In genomic region chr2:226168496-226169160, GRCh38 we compare ENCODE assay signal across 21 cellular contexts.
DNase-seq lines count a peak whose midpoint lies in the region; ATAC-seq, FAIRE-seq and TF ChIP-seq lines count a peak whose summit lies in the region.
"Had no signal": no experiment of that assay in that cellular context is flagged by ENCODE, and none has a peak within 500 bp of the region (broad histone marks: within the 10 kb centered on the region; RNA-seq: fewer than 3 reads in every experiment).

No MANE protein-coding gene starts in this region.

- H3K36me3 Mint-ChIP-seq in T-helper 2 cell treated with Interferon-gamma antibody and Interleukin-4, amounts not matched to agents 5 μg/mL and 100 μg/mL, for 36 hours (ENCODE audit: low read depth) = no peaks in the 10 kb centered on the region
- H3K36me3 Mint-ChIP-seq: CD4-positive, alpha-beta memory T cell had no signal

- H3K27me3 ChIP-seq in HepG2 (ENCODE audit: control insufficient read depth in 1 of 2, insufficient read depth in 2 of 2, low read length in 2 of 2) (no peaks in the 10 kb centered on the region), mesendoderm (ENCODE audit: insufficient read depth, low read length, poor library complexity) (no peaks in the 10 kb centered on the region), A673 (replicated peaks; ENCODE audit: insufficient read depth, low read depth, low read length, poor library complexity) (no peaks in the 10 kb centered on the region)

- peak overlapping the region; percentile 37 for H3K4me2 ChIP-seq in HepG2 (ENCODE audit: low read depth, low read length)
- no peak overlapping the region for H3K4me2 ChIP-seq in mesendoderm (ENCODE audit: low read length)
- H3K4me2 ChIP-seq: A549 had no signal

- POLR2A ChIA-PET in HepG2 (lab: Yijun Ruan, JAX) = interaction anchor here (1.1 kb wide), 1 partner anchor 9 kb away, joined by 5 read pairs; no protein-coding TSS in a partner anchor
- POLR2A ChIA-PET in A673 (lab: Charles Lee; ENCODE audit: low non-redundant PET) = no interaction called here

- H2AK5ac ChIP-seq in mesendoderm (ENCODE audit: low read length) = no peak overlapping the region

- no peak for TF ChIP-seq POLR2A in HepG2 (IDR thresholded peaks at IDR 0.05; ENCODE audit: insufficient read depth in 1 of 2, low read depth in 2 of 2, low read length in 2 of 2)

- no peak overlapping the region for H2BK5ac ChIP-seq in mesendoderm (ENCODE audit: low read length)

- no peaks in the 10 kb centered on the region for H3K36me3 ChIP-seq in HepG2 (replicated peaks in 1 of 2; ENCODE audit: control insufficient read depth in 1 of 2, insufficient read depth in 2 of 2, low read length in 2 of 2)
- no peaks in the 10 kb centered on the region for H3K36me3 ChIP-seq in mesendoderm (ENCODE audit: control insufficient read depth, insufficient read depth, low read length)
- H3K36me3 ChIP-seq in A673 (ENCODE audit: insufficient read depth, low read length, poor library complexity, severe bottlenecking) = no peaks in the 10 kb centered on the region

- no peaks in the 10 kb centered on the region for H3K9me3 Mint-ChIP-seq in T-helper 2 cell treated with Interferon-gamma antibody and Interleukin-4, amounts not matched to agents 5 μg/mL and 100 μg/mL, for 36 hours
- H3K9me3 Mint-ChIP-seq: CD4-positive, alpha-beta memory T cell had no signal

- H3K4me3 Mint-ChIP-seq in T-helper 2 cell treated with Interferon-gamma antibody and Interleukin-4, amounts not matched to agents 5 μg/mL and 100 μg/mL, for 36 hours = no peak overlapping the region
- H3K4me3 Mint-ChIP-seq: CD4-positive, alpha-beta memory T cell had no signal

- peaks cover 7% of the 10 kb centered on the region; the same call in 1 of the 2 replicates for H3K9me3 ChIP-seq in HepG2 (ENCODE audit: low read length)
- no peaks in the 10 kb centered on the region for H3K9me3 ChIP-seq in A673 (ENCODE audit: low read depth, low read length, poor library complexity, severe bottlenecking)
- H3K9me3 ChIP-seq: A549 had no signal

- no peak overlapping the region for H2BK15ac ChIP-seq in mesendoderm (replicated peaks; ENCODE audit: low read depth)

- no peaks in the 10 kb centered on the region for H3K27me3 Mint-ChIP-seq in T-helper 2 cell treated with Interferon-gamma antibody and Interleukin-4, amounts not matched to agents 5 μg/mL and 100 μg/mL, for 36 hours (ENCODE audit: low read depth)

- no peak overlapping the region for H3K27ac Mint-ChIP-seq in T-helper 2 cell treated with Interferon-gamma antibody and Interleukin-4, amounts not matched to agents 5 μg/mL and 100 μg/mL, for 36 hours

- no peak overlapping the region for H3K23ac ChIP-seq in mesendoderm (ENCODE audit: low read length)

- peak; percentile 81 for DNase-seq in LNCaP clone FGC (ENCODE audit: low read depth)
- DNase-seq in HepG2 (ENCODE audit: low spot score) = peak; percentile 93
- peak; percentile 6 for DNase-seq in mesendoderm
- no peak for DNase-seq in A673 (ENCODE audit: low spot score)
- DNase-seq in T-helper 2 cell treated with Interferon-gamma antibody and Interleukin-4, amounts not matched to agents 5 μg/mL and 100 μg/mL, for 36 hours (ENCODE audit: low spot score) = no peak
- DNase-seq: 8988T; C1 segment of cervical spinal cord; Calu3; CD4-positive, alpha-beta memory T cell; COR-L47; DMS53; DMS79 treated with DMSO at 0.1 percent for 48 hours; GF-D8; H7; HCEC 1CT had no signal

- H3K4me1 Mint-ChIP-seq in T-helper 2 cell treated with Interferon-gamma antibody and Interleukin-4, amounts not matched to agents 5 μg/mL and 100 μg/mL, for 36 hours (ENCODE audit: low read depth) = no peaks in the 10 kb centered on the region
- H3K4me1 Mint-ChIP-seq: CD4-positive, alpha-beta memory T cell had no signal

- no peak overlapping the region for H3K4ac ChIP-seq in mesendoderm (ENCODE audit: low read depth, low read length)

- TF ChIP-seq CTCF in 22Rv1 (IDR thresholded peaks at IDR 0.05) = no peak
- no peak for TF ChIP-seq CTCF in LNCaP clone FGC (IDR thresholded peaks at IDR 0.05; ENCODE audit: control insufficient read depth, extremely low read depth, insufficient read depth)
- TF ChIP-seq CTCF in HepG2 (CRISPR knock-in tag; IDR thresholded peaks at IDR 0.05) = no peak
- no peak for TF ChIP-seq CTCF in A673 (conservative IDR thresholded peaks at IDR 0.05; ENCODE audit: low read depth, low read length)

- CTCF ChIA-PET in HepG2 (lab: Yijun Ruan, JAX; ENCODE audit: low intra/inter-chr PET ratio, low total read pairs) (no interaction called here), A673 (lab: Charles Lee) (no interaction called here)

- H4K20me1 ChIP-seq in HepG2 (ENCODE audit: insufficient read depth, low read length) = no peaks in the 10 kb centered on the region

- H2BK120ac ChIP-seq in mesendoderm (ENCODE audit: low read depth, low read length) = no peak overlapping the region

- H2AFZ ChIP-seq in HepG2 (ENCODE audit: low read length) = peak overlapping the region; percentile 18

- TF ChIP-seq EP300 in HepG2 (IDR thresholded peaks at IDR 0.05; ENCODE audit: low read depth in 2 of 2, low read length in 2 of 2) (peak in 1 of 2 experiments; percentile 94; a peak in 2 of 4 replicates), HepG2 (CRISPR knock-in tag; IDR thresholded peaks at IDR 0.05; ENCODE audit: borderline replicate concordance) (no peak)

- H3K4me1 ChIP-seq in HepG2 (ENCODE audit: insufficient read depth, low read length) (peaks cover 56% of the 10 kb centered on the region), mesendoderm (ENCODE audit: control insufficient read depth, low read depth, low read length) (no peaks in the 10 kb centered on the region), A673 (ENCODE audit: insufficient read depth, low read length, poor library complexity, severe bottlenecking) (no peaks in the 10 kb centered on the region)
- H3K4me1 ChIP-seq: A549 had no signal

- H3K27ac ChIP-seq in 22Rv1 (peak overlapping the region; percentile 42), HepG2 (ENCODE audit: extremely low read length, insufficient read depth, low read length) (peak overlapping the region; percentile 81), mesendoderm (ENCODE audit: low read depth, low read length) (no peak overlapping the region), A673 (ENCODE audit: low read depth, low read length, poor library complexity, severe bottlenecking) (no peak overlapping the region)
- H3K27ac ChIP-seq: A549 had no signal

- H3K56ac ChIP-seq in mesendoderm (ENCODE audit: low read length) = no peak overlapping the region

- no peak for FAIRE-seq in HepG2 (lab: Jason Lieb, UNC)
- FAIRE-seq: A549, GM12891, GM18507, H1 had no signal

- intact Hi-C loops in HepG2 (cut with micrococcal nuclease; ENCODE audit: unreplicated experiment) = loop anchor here (1.0 kb wide), 1 partner anchor 8 kb away; no protein-coding TSS in a partner anchor
- intact Hi-C loops in A673 (cut with micrococcal nuclease; ENCODE audit: unreplicated experiment) = no loop called here

- H4K5ac ChIP-seq in mesendoderm (ENCODE audit: low read length) = no peak overlapping the region

- WGBS in HepG2 (ENCODE audit: low lambda C conversion rate) = 55% methylated on average over 4 of the region's 4 CpGs
- no CpG with 5 or more reads among the region's 4 CpGs for WGBS in mesendoderm (ENCODE audit: extremely low coverage, insufficient coverage, low lambda C conversion rate)

- ATAC-seq in HepG2 (peak; percentile 84), HG03565 (IDR thresholded peaks at IDR 0.05; ENCODE audit: unreplicated experiment) (no peak)
- ATAC-seq: A549 had no signal

- BruUV-seq in HepG2 (replicated peaks; lab: Mats Ljungman, UMichigan) (no TSS peak), A673 (replicated peaks; lab: Mats Ljungman, UMichigan) (no TSS peak)

- in situ Hi-C loops in HepG2 (cut with HindIII; ENCODE audit: extremely low pct_ligation_motif_present, low pct_unique_long_range_greater_than_20kb) = no loop called here

- H3K79me1 ChIP-seq in mesendoderm (ENCODE audit: low read length) = no peaks in the 10 kb centered on the region

- no peak overlapping the region for H3K18ac ChIP-seq in mesendoderm (ENCODE audit: low read length)

- H4K8ac ChIP-seq in mesendoderm (ENCODE audit: low read depth, low read length) = no peak overlapping the region

- no peaks in the 10 kb centered on the region for H3K79me2 ChIP-seq in HepG2 (ENCODE audit: insufficient read depth, low read length)
- no peaks in the 10 kb centered on the region for H3K79me2 ChIP-seq in mesendoderm (ENCODE audit: control insufficient read depth, insufficient read depth, low read length)

- TF ChIP-seq RAD21 in HepG2 (CRISPR knock-in tag; IDR thresholded peaks at IDR 0.05) = no peak

- H3K4me3 ChIP-seq in LNCaP clone FGC (ENCODE audit: low read depth, low read length) = no peak overlapping the region
- no peak overlapping the region for H3K4me3 ChIP-seq in HepG2 (replicated peaks in 1 of 3; ENCODE audit: insufficient read depth in 1 of 3, low read depth in 2 of 3, low read length in 3 of 3)
- no peak overlapping the region for H3K4me3 ChIP-seq in mesendoderm (ENCODE audit: low read length)
- no peak overlapping the region for H3K4me3 ChIP-seq in A673 (ENCODE audit: low read depth, low read length, poor library complexity, severe bottlenecking)
- H3K4me3 ChIP-seq: A549 had no signal

- H3K9ac ChIP-seq in HepG2 (ENCODE audit: insufficient read depth, low read depth, low read length) = peak overlapping the region; percentile 51
- H3K9ac ChIP-seq in mesendoderm (ENCODE audit: low read length) = no peak overlapping the region

TF ChIP-seq in HepG2, 621 proteins besides CTCF, POLR2A, EP300 and RAD21 (continues in another document):
- TF ChIP-seq ZNF280D (CRISPR knock-in tag; IDR thresholded peaks at IDR 0.05) (0 out of 2 replicates have a peak, but pooled peaks have one; percentile 15), ZNF282 (IDR thresholded peaks at IDR 0.05; ENCODE audit: partially characterized antibody) (no peak)

Comparison
In these comparisons a context has a peak if more than half of its experiments do, and no peak if none do; other contexts are left out.
1. H3K27ac ChIP-seq: peak in 22Rv1 (single experiment) and HepG2 (single experiment); none in mesendoderm (single experiment) and A673 (single experiment).
2. DNase-seq: peak in LNCaP clone FGC (single experiment), HepG2 (single experiment) and mesendoderm (single experiment); none in A673 (single experiment) and T-helper 2 cell treated with Interferon-gamma antibody and Interleukin-4, amounts not matched to agents 5 μg/mL and 100 μg/mL, for 36 hours (single experiment).